1 cellular context compared by ENCODE assay signal in the genomic region with DNA sequence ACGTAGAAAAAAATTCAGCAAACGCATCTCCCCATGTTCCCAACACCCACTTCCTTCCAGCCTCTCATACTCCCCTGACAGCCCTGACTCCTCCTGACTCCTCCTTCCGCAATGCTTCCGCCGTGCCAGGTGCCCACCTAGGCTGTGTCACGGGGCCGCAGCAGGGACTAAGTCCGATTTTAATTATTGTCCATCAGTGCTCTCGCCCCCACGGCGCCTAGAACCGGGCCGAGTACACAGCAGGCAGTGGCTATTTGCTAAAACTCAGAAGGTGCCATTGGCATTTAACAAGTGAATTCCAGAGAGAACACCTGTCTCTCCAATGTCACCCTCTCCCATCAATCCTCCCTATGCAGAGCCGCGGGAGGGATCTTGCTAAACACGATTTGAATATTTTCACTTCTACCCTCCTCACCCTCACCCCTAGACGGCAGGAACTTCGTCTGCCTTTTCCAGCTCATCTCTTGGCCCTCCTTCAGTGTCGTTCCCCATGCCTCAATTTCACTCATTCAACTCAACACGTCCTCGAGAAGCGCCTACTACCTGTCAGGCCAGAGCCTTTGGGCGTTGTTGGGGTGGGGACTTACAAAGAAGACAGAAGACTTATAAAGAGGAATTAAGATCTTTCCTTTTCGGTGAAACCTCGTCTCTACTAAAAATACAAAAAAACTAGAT.
TF ChIP-seq lines count a peak whose summit lies in the region.

No MANE protein-coding gene starts in this region.

TF ChIP-seq in K562, 482 proteins besides CTCF, POLR2A, EP300 and RAD21 (continued from another document):
- TF ChIP-seq, protein P1, sequence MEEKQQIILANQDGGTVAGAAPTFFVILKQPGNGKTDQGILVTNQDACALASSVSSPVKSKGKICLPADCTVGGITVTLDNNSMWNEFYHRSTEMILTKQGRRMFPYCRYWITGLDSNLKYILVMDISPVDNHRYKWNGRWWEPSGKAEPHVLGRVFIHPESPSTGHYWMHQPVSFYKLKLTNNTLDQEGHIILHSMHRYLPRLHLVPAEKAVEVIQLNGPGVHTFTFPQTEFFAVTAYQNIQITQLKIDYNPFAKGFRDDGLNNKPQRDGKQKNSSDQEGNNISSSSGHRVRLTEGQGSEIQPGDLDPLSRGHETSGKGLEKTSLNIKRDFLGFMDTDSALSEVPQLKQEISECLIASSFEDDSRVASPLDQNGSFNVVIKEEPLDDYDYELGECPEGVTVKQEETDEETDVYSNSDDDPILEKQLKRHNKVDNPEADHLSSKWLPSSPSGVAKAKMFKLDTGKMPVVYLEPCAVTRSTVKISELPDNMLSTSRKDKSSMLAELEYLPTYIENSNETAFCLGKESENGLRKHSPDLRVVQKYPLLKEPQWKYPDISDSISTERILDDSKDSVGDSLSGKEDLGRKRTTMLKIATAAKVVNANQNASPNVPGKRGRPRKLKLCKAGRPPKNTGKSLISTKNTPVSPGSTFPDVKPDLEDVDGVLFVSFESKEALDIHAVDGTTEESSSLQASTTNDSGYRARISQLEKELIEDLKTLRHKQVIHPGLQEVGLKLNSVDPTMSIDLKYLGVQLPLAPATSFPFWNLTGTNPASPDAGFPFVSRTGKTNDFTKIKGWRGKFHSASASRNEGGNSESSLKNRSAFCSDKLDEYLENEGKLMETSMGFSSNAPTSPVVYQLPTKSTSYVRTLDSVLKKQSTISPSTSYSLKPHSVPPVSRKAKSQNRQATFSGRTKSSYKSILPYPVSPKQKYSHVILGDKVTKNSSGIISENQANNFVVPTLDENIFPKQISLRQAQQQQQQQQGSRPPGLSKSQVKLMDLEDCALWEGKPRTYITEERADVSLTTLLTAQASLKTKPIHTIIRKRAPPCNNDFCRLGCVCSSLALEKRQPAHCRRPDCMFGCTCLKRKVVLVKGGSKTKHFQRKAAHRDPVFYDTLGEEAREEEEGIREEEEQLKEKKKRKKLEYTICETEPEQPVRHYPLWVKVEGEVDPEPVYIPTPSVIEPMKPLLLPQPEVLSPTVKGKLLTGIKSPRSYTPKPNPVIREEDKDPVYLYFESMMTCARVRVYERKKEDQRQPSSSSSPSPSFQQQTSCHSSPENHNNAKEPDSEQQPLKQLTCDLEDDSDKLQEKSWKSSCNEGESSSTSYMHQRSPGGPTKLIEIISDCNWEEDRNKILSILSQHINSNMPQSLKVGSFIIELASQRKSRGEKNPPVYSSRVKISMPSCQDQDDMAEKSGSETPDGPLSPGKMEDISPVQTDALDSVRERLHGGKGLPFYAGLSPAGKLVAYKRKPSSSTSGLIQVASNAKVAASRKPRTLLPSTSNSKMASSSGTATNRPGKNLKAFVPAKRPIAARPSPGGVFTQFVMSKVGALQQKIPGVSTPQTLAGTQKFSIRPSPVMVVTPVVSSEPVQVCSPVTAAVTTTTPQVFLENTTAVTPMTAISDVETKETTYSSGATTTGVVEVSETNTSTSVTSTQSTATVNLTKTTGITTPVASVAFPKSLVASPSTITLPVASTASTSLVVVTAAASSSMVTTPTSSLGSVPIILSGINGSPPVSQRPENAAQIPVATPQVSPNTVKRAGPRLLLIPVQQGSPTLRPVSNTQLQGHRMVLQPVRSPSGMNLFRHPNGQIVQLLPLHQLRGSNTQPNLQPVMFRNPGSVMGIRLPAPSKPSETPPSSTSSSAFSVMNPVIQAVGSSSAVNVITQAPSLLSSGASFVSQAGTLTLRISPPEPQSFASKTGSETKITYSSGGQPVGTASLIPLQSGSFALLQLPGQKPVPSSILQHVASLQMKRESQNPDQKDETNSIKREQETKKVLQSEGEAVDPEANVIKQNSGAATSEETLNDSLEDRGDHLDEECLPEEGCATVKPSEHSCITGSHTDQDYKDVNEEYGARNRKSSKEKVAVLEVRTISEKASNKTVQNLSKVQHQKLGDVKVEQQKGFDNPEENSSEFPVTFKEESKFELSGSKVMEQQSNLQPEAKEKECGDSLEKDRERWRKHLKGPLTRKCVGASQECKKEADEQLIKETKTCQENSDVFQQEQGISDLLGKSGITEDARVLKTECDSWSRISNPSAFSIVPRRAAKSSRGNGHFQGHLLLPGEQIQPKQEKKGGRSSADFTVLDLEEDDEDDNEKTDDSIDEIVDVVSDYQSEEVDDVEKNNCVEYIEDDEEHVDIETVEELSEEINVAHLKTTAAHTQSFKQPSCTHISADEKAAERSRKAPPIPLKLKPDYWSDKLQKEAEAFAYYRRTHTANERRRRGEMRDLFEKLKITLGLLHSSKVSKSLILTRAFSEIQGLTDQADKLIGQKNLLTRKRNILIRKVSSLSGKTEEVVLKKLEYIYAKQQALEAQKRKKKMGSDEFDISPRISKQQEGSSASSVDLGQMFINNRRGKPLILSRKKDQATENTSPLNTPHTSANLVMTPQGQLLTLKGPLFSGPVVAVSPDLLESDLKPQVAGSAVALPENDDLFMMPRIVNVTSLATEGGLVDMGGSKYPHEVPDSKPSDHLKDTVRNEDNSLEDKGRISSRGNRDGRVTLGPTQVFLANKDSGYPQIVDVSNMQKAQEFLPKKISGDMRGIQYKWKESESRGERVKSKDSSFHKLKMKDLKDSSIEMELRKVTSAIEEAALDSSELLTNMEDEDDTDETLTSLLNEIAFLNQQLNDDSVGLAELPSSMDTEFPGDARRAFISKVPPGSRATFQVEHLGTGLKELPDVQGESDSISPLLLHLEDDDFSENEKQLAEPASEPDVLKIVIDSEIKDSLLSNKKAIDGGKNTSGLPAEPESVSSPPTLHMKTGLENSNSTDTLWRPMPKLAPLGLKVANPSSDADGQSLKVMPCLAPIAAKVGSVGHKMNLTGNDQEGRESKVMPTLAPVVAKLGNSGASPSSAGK (IDR thresholded peaks at IDR 0.05): peak; percentile 16; the same call in 1 of the 2 replicates
- TF ChIP-seq ZEB2 (IDR thresholded peaks at IDR 0.05) (no peak), SMAD4 (CRISPR knock-in tag; conservative IDR thresholded peaks at IDR 0.05) (peak; percentile 3; the same call in 1 of the 2 replicates), CEBPG (CRISPR knock-in tag; IDR thresholded peaks at IDR 0.05) (no peak), CEBPG (tag; conservative IDR thresholded peaks at IDR 0.05 in 1 of 2, IDR thresholded peaks at IDR 0.05 in 1 of 2) (0 out of 4 replicates have a peak, but pooled peaks of 1 of the 2 experiments have one; percentile 8), HCFC1 (IDR thresholded peaks at IDR 0.05; ENCODE audit: low read depth, low read length) (no peak), SMARCC2 (IDR thresholded peaks at IDR 0.05; ENCODE audit: low read depth) (peak; percentile 17; the same call in 1 of the 2 replicates), JUN (IDR thresholded peaks at IDR 0.05; ENCODE audit: borderline replicate concordance, low read depth, low read length) (0 out of 2 replicates have a peak, but pooled peaks have one; percentile 4), JUN (CRISPR knock-in tag; IDR thresholded peaks at IDR 0.05; ENCODE audit: borderline replicate concordance) (no peak), TAF15 (IDR thresholded peaks at IDR 0.05; ENCODE audit: low read depth, low read length) (no peak), CC2D1A (IDR thresholded peaks at IDR 0.05) (0 out of 2 replicates have a peak, but pooled peaks have one; percentile 4), ZNF766 (CRISPR knock-in tag; conservative IDR thresholded peaks at IDR 0.05) (0 out of 2 replicates have a peak, but pooled peaks have one; percentile 1), LCOR (CRISPR knock-in tag; IDR thresholded peaks at IDR 0.05) (no peak)
